In the genomic region with DNA sequence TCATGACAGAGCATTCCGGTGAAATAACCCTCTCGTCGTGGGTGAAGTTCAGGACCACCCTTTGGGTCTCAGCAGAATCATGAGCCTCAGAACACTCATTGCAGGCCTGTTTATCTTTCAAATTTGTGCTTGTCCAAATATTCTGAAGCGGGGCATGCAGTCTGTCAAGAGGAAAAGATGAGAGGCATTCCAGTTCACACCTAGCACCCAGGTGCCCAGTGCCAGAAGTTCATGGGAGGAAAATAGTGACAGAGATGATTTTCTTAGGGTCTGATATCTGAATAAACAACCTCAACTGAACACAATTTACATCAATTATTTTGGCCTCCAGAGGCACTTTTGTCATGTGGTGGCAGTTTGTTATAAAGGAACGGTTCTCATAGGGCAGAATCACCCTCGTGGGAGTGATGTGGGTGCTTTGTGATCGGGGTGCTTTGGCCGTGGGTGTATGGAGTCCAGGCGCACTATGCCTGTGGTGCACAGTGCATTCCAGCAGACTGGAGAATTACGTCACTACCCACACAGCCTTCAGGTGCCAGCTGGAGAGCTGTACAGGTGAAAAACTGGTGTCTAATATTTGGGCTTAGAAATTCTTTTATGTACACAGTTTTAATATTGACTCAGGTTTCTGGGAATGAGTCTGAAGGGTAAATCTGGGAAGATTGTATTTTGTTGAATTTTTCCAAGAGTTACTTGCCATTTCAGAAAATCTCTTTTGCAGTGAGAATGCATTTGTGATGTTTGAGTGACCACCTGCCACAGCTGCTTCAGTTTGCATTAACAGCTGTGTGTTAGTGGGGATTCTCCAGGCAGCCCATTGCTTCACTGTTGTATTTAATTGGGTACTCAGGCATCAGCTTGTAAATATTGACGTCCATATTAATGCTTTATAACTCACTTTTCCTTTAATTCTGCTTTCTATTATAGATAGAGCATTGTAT, we compare ENCODE assay signal across 11 cellular contexts.
A peak's percentile ranks its signal among the peaks of the same experiment; 100 is the strongest.
DNase-seq lines count a peak whose midpoint lies in the region; ATAC-seq and TF ChIP-seq lines count a peak whose summit lies in the region.
"Had no signal": no experiment of that assay in that cellular context is flagged by ENCODE, and none has a peak within 500 bp of the region (broad histone marks: within the 10 kb centered on the region; RNA-seq: fewer than 3 reads in every experiment).

No MANE protein-coding gene starts in this region.

- H3K36me3 ChIP-seq in RWPE2 (ENCODE audit: low read depth) (peaks cover 55% of the 10 kb centered on the region), lower lobe of right lung (peaks cover 4% of the 10 kb centered on the region), thoracic aorta (peaks cover 3% of the 10 kb centered on the region)

- TF ChIP-seq CTCF in RWPE2 (IDR thresholded peaks at IDR 0.05; ENCODE audit: poor library complexity, severe bottlenecking) (no peak), lower lobe of right lung (IDR thresholded peaks at IDR 0.05) (no peak), thoracic aorta (IDR thresholded peaks at IDR 0.05) (no peak), endothelial cell (IDR thresholded peaks at IDR 0.05; ENCODE audit: unreplicated experiment) (no peak), GM10248 (IDR thresholded peaks at IDR 0.05; ENCODE audit: control extremely low read depth, extremely low read depth, low read depth, missing control alignments) (no peak)

- no peak overlapping the region for H3K27ac Mint-ChIP-seq in activated CD4-positive, alpha-beta memory T cell treated with anti-CD3 and anti-CD28 coated beads, Interleukin-2, amount 10 ng/mL, durations not matched to agents 7 days and 5 days
- H3K27ac Mint-ChIP-seq in endothelial cell (ENCODE audit: unreplicated experiment), result no peak overlapping the region
- H3K27ac Mint-ChIP-seq: activated naive CD8-positive, alpha-beta T cell treated with anti-CD3 and anti-CD28 coated beads for 36 hours; stimulated activated naive B cell treated with anti-CD40 and anti-IgM and Interleukin-4, amounts not matched to agents 10 μg/mL and 1 μg/mL and 100 μg/mL, for 72 hours had no signal

- ATAC-seq in RWPE2 (ENCODE audit: low read depth) (0 out of 3 replicates have a peak, but pooled peaks have one; percentile 27), lower lobe of right lung (peak; percentile 66 to 81), thoracic aorta (ENCODE audit: insufficient number of reproducible peaks, low FRiP score, low read depth) (no peak)
- ATAC-seq: stimulated activated naive B cell treated with anti-CD40 and anti-IgM and Interleukin-4, amounts not matched to agents 10 μg/mL and 1 μg/mL and 100 μg/mL, for 72 hours had no signal

- H3K27ac ChIP-seq in RWPE2 (ENCODE audit: poor library complexity, severe bottlenecking), result no peak overlapping the region
- peak overlapping the region; percentile 37 for H3K27ac ChIP-seq in lower lobe of right lung
- peak overlapping the region; percentile 73 to 97 for H3K27ac ChIP-seq in thoracic aorta

- H3K9me3 ChIP-seq in RWPE2 (ENCODE audit: severe bottlenecking), result no peaks in the 10 kb centered on the region
- H3K9me3 ChIP-seq in lower lobe of right lung, result no peaks in the 10 kb centered on the region
- no peaks in the 10 kb centered on the region for H3K9me3 ChIP-seq in thoracic aorta

- H3K27me3 ChIP-seq in RWPE2 (ENCODE audit: insufficient read depth, poor library complexity, severe bottlenecking) (no peaks in the 10 kb centered on the region), lower lobe of right lung (ENCODE audit: low read depth) (no peaks in the 10 kb centered on the region), thoracic aorta (replicated peaks; ENCODE audit: insufficient read depth) (no peaks in the 10 kb centered on the region)

- H3K4me3 ChIP-seq in RWPE2 (ENCODE audit: severe bottlenecking) (no peak overlapping the region), lower lobe of right lung (no peak overlapping the region), thoracic aorta (peak overlapping the region; percentile 37)

- intact Hi-C loops in lower lobe of right lung (cut with DNase I), result no loop called here

- H3K27me3 Mint-ChIP-seq in activated CD4-positive, alpha-beta memory T cell treated with anti-CD3 and anti-CD28 coated beads, Interleukin-2, amount 10 ng/mL, durations not matched to agents 7 days and 5 days, result no peaks in the 10 kb centered on the region
- no peaks in the 10 kb centered on the region for H3K27me3 Mint-ChIP-seq in endothelial cell (ENCODE audit: unreplicated experiment)
- H3K27me3 Mint-ChIP-seq: activated naive CD8-positive, alpha-beta T cell treated with anti-CD3 and anti-CD28 coated beads for 36 hours; stimulated activated naive B cell treated with anti-CD40 and anti-IgM and Interleukin-4, amounts not matched to agents 10 μg/mL and 1 μg/mL and 100 μg/mL, for 72 hours had no signal

- H3K4me1 ChIP-seq in RWPE2 (ENCODE audit: insufficient read depth, poor library complexity, severe bottlenecking) (peaks cover 54% of the 10 kb centered on the region), lower lobe of right lung (peaks cover 93% of the 10 kb centered on the region), thoracic aorta (ENCODE audit: control insufficient read depth in 1 of 2, low read depth in 2 of 2) (peaks cover 65 to 97% of the 10 kb centered on the region in 2 donors)

- CTCF ChIA-PET in activated CD4-positive, alpha-beta memory T cell treated with anti-CD3 and anti-CD28 coated beads, Interleukin-2, amount 10 ng/mL, durations not matched to agents 7 days and 5 days (lab: Charles Lee), result no interaction called here
- CTCF ChIA-PET in GM10248 (lab: Yijun Ruan, JAX), result no interaction called here

- peak; percentile 59 for DNase-seq in NCI-H2029 (lab: John Stamatoyannopoulos, UW)
- no peak for DNase-seq in RWPE2 (ENCODE audit: low spot score)
- peak; percentile 51 for DNase-seq in lower lobe of right lung
- no peak for DNase-seq in thoracic aorta (ENCODE audit: low spot score)
- no peak for DNase-seq in activated CD4-positive, alpha-beta memory T cell treated with anti-CD3 and anti-CD28 coated beads, Interleukin-2, amount 10 ng/mL, durations not matched to agents 7 days and 5 days
- no peak for DNase-seq in endothelial cell (ENCODE audit: low spot score)
- no peak for DNase-seq in GM10248 (ENCODE audit: extremely low spot score)
- DNase-seq: activated naive CD8-positive, alpha-beta T cell treated with anti-CD3 and anti-CD28 coated beads for 36 hours; nucleus accumbens; stimulated activated naive B cell treated with anti-CD40 and anti-IgM and Interleukin-4, amounts not matched to agents 10 μg/mL and 1 μg/mL and 100 μg/mL, for 72 hours; T1000 had no signal

- H3K36me3 Mint-ChIP-seq in activated CD4-positive, alpha-beta memory T cell treated with anti-CD3 and anti-CD28 coated beads, Interleukin-2, amount 10 ng/mL, durations not matched to agents 7 days and 5 days (ENCODE audit: low read depth), result no peaks in the 10 kb centered on the region
- H3K36me3 Mint-ChIP-seq in endothelial cell (ENCODE audit: low read depth, unreplicated experiment), result peaks cover 7% of the 10 kb centered on the region
- H3K36me3 Mint-ChIP-seq: activated naive CD8-positive, alpha-beta T cell treated with anti-CD3 and anti-CD28 coated beads for 36 hours had no signal

- H3K4me3 Mint-ChIP-seq in activated CD4-positive, alpha-beta memory T cell treated with anti-CD3 and anti-CD28 coated beads, Interleukin-2, amount 10 ng/mL, durations not matched to agents 7 days and 5 days, result no peak overlapping the region
- H3K4me3 Mint-ChIP-seq in endothelial cell (ENCODE audit: unreplicated experiment), result no peak overlapping the region
- H3K4me3 Mint-ChIP-seq: activated naive CD8-positive, alpha-beta T cell treated with anti-CD3 and anti-CD28 coated beads for 36 hours; stimulated activated naive B cell treated with anti-CD40 and anti-IgM and Interleukin-4, amounts not matched to agents 10 μg/mL and 1 μg/mL and 100 μg/mL, for 72 hours had no signal

- POLR2A ChIA-PET in activated CD4-positive, alpha-beta memory T cell treated with anti-CD3 and anti-CD28 coated beads, Interleukin-2, amount 10 ng/mL, durations not matched to agents 7 days and 5 days (lab: Charles Lee), result no interaction called here
- POLR2A ChIA-PET in GM10248 (lab: Yijun Ruan, JAX), result no interaction called here

- peaks cover 7% of the 10 kb centered on the region for H3K4me1 Mint-ChIP-seq in activated CD4-positive, alpha-beta memory T cell treated with anti-CD3 and anti-CD28 coated beads, Interleukin-2, amount 10 ng/mL, durations not matched to agents 7 days and 5 days
- H3K4me1 Mint-ChIP-seq in endothelial cell (ENCODE audit: unreplicated experiment), result peaks cover 4% of the 10 kb centered on the region
- H3K4me1 Mint-ChIP-seq: activated naive CD8-positive, alpha-beta T cell treated with anti-CD3 and anti-CD28 coated beads for 36 hours had no signal

- H3K9me3 Mint-ChIP-seq in activated CD4-positive, alpha-beta memory T cell treated with anti-CD3 and anti-CD28 coated beads, Interleukin-2, amount 10 ng/mL, durations not matched to agents 7 days and 5 days, result no peaks in the 10 kb centered on the region
- no peaks in the 10 kb centered on the region for H3K9me3 Mint-ChIP-seq in endothelial cell (ENCODE audit: unreplicated experiment)
- H3K9me3 Mint-ChIP-seq: activated naive CD8-positive, alpha-beta T cell treated with anti-CD3 and anti-CD28 coated beads for 36 hours; stimulated activated naive B cell treated with anti-CD40 and anti-IgM and Interleukin-4, amounts not matched to agents 10 μg/mL and 1 μg/mL and 100 μg/mL, for 72 hours had no signal

Comparison
In these comparisons a context has a peak if more than half of its experiments do, and no peak if none do; other contexts are left out.
1. DNase-seq: peak in NCI-H2029 (single experiment) and lower lobe of right lung (single experiment); none in RWPE2 (single experiment), thoracic aorta (single experiment), activated CD4-positive, alpha-beta memory T cell treated with anti-CD3 and anti-CD28 coated beads, Interleukin-2, amount 10 ng/mL, durations not matched to agents 7 days and 5 days (single experiment), endothelial cell (single experiment) and GM10248 (single experiment).